Comparison of ENCODE assay signal across 8 cellular contexts in genomic region chr18:78875268-78875997, GRCh38.
DNase-seq lines count a peak whose midpoint lies in the region; ATAC-seq, FAIRE-seq and TF ChIP-seq lines count a peak whose summit lies in the region.

No MANE protein-coding gene starts in this region.

- no peak overlapping the region for H3K4me3 ChIP-seq in AG09309 (ENCODE audit: control insufficient read depth, low read depth, low read length)
- H3K4me3 ChIP-seq in astrocyte of the cerebellum (ENCODE audit: low read depth, low read length), result no peak overlapping the region
- no peak overlapping the region for H3K4me3 ChIP-seq in mesendoderm (ENCODE audit: low read length)

- H3K27me3 ChIP-seq in mesendoderm (ENCODE audit: insufficient read depth, low read length, poor library complexity), result no peaks in the 10 kb centered on the region

- WGBS in mesendoderm (ENCODE audit: extremely low coverage, insufficient coverage, low lambda C conversion rate), result no CpG with 5 or more reads among the region's 14 CpGs

- H2BK120ac ChIP-seq in mesendoderm (ENCODE audit: low read depth, low read length), result no peak overlapping the region

- TF ChIP-seq POLR2A in GM12891 (IDR thresholded peaks at IDR 0.05; ENCODE audit: low read depth, low read length), result no peak

- no peak overlapping the region for H3K23ac ChIP-seq in mesendoderm (ENCODE audit: low read length)

- H3K4ac ChIP-seq in mesendoderm (ENCODE audit: low read depth, low read length), result no peak overlapping the region

- DNase-seq in AG09309 (ENCODE audit: low read depth) (no peak), GM12891 (ENCODE audit: insufficient read length, low spot score) (peak; percentile 35), NCI-H82 (lab: John Stamatoyannopoulos, UW) (peak; percentile 53), astrocyte of the cerebellum (ENCODE audit: low read depth) (no peak), mesendoderm (peak; percentile 62), NCI-H187 (lab: John Stamatoyannopoulos, UW) (no peak), activated gamma-delta T cell treated with Interleukin-2 at 50 U/mL for 16 hours (no peak)

- FAIRE-seq in GM12891 (lab: Jason Lieb, UNC), result no peak

- no peaks in the 10 kb centered on the region for H3K36me3 ChIP-seq in mesendoderm (ENCODE audit: control insufficient read depth, insufficient read depth, low read length)

- TF ChIP-seq CTCF in AG09309 (IDR thresholded peaks at IDR 0.05; ENCODE audit: control insufficient read depth, insufficient read depth, low read depth, low read length, missing control alignments) (peak; percentile 36), astrocyte of the cerebellum (IDR thresholded peaks at IDR 0.05; ENCODE audit: low read depth, low read length, missing control alignments) (peak; percentile 12)

- in situ Hi-C loops in astrocyte of the cerebellum (cut with HindIII; ENCODE audit: low sequenced_read_pairs), result no loop called here

- no peak overlapping the region for H2BK5ac ChIP-seq in mesendoderm (ENCODE audit: low read length)

- no peaks in the 10 kb centered on the region for H3K4me1 ChIP-seq in mesendoderm (ENCODE audit: control insufficient read depth, low read depth, low read length)

- no peak overlapping the region for H3K9ac ChIP-seq in mesendoderm (ENCODE audit: low read length)

- no peak for ATAC-seq in GM19397 (IDR thresholded peaks at IDR 0.05; ENCODE audit: unreplicated experiment)

- no peak overlapping the region for H3K27ac ChIP-seq in mesendoderm (ENCODE audit: low read depth, low read length)

- H3K56ac ChIP-seq in mesendoderm (ENCODE audit: low read length), result no peak overlapping the region

- H3K79me2 ChIP-seq in mesendoderm (ENCODE audit: control insufficient read depth, insufficient read depth, low read length), result no peaks in the 10 kb centered on the region

- no peak overlapping the region for H4K8ac ChIP-seq in mesendoderm (ENCODE audit: low read depth, low read length)

- H4K5ac ChIP-seq in mesendoderm (ENCODE audit: low read length), result no peak overlapping the region

- no peak overlapping the region for H3K18ac ChIP-seq in mesendoderm (ENCODE audit: low read length)

- H2AK5ac ChIP-seq in mesendoderm (ENCODE audit: low read length), result no peak overlapping the region

- H3K4me2 ChIP-seq in mesendoderm (ENCODE audit: low read length), result no peak overlapping the region

- no peaks in the 10 kb centered on the region for H3K79me1 ChIP-seq in mesendoderm (ENCODE audit: low read length)

- H2BK15ac ChIP-seq in mesendoderm (replicated peaks; ENCODE audit: low read depth), result no peak overlapping the region

TF ChIP-seq in GM12891, 5 proteins besides CTCF, POLR2A, EP300 and RAD21:
- no peak for TF ChIP-seq SPI1 (IDR thresholded peaks at IDR 0.05; ENCODE audit: low read depth, low read length)
- TF ChIP-seq PAX5 (IDR thresholded peaks at IDR 0.05; ENCODE audit: insufficient read depth, low read length, severe bottlenecking), result no peak
- no peak for TF ChIP-seq POLR2AphosphoS5 (IDR thresholded peaks at IDR 0.05; ENCODE audit: low read depth, low read length)
- TF ChIP-seq POU2F2 (IDR thresholded peaks at IDR 0.05; ENCODE audit: low read depth, low read length), result no peak
- TF ChIP-seq TAF1 (IDR thresholded peaks at IDR 0.05; ENCODE audit: low read depth, low read length), result no peak

Comparison
In these comparisons a context has a peak if more than half of its experiments do, and no peak if none do; other contexts are left out.
1. DNase-seq: peak in GM12891 (single experiment), NCI-H82 (single experiment) and mesendoderm (single experiment); none in AG09309 (single experiment), astrocyte of the cerebellum (single experiment), NCI-H187 (0 of 2) and activated gamma-delta T cell treated with Interleukin-2 at 50 U/mL for 16 hours (single experiment).